ENCODE assay signal across 8 cellular contexts in the genomic region with DNA sequence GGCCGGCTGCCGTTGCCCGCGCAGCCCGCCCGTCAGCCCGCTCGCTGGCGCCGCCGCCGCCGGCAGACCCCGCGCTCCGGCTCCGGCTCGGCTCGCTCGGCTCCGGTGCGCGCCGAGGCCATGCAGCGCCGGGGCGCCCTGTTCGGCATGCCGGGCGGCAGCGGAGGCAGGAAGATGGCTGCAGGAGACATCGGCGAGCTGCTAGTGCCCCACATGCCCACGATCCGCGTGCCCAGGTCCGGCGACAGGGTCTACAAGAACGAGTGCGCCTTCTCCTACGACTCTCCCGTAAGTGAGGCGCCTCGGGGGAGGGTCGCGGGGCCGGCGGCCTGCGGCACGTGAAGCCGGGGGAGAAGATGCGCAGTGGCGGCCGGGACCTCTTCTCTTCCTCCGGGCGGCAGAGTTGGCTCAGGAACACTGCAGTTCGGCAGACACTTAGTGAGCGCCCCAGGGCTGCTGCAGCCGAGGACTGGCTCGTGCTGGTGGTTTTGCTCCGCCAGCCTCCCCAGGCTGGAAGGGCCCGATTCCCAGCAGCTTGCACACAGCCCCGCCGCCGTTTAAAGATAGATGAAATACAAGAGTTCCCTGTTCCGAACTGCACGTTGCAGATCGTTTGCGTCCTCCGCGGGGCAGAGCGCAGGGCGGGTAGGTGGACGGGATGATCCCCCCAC. TPM values are rescaled to one million over a fixed set of nuclear protein-coding genes. Genes with fewer than 3 reads are reported as not detected.
A peak's percentile ranks its signal among the peaks of the same experiment; 100 is the strongest.
DNase-seq lines count a peak whose midpoint lies in the region; TF ChIP-seq lines count a peak whose summit lies in the region.

No MANE protein-coding gene starts in this region.

- H3K4me3 Mint-ChIP-seq in activated naive CD8-positive, alpha-beta T cell: peak overlapping the region; percentile 95

- in situ Hi-C loops in HAP-1 (cut with MboI; ENCODE audit: low sequenced_read_pairs): loop anchor here (5.0 kb wide), 1 partner anchor 49 kb away; no protein-coding TSS in a partner anchor

- H3K4me1 ChIP-seq in HAP-1: peaks cover 14% of the 10 kb centered on the region
- peaks cover 6% of the 10 kb centered on the region for H3K4me1 ChIP-seq in ovary (ENCODE audit: insufficient read depth)
- H3K4me1 ChIP-seq in thyroid gland: peaks cover 0 to 12% of the 10 kb centered on the region in 2 donors

- H3K27ac Mint-ChIP-seq in activated naive CD8-positive, alpha-beta T cell: peak overlapping the region; percentile 87

- peak overlapping the region; percentile 96 to 98 for H3K27ac ChIP-seq in ovary
- H3K27ac ChIP-seq in thyroid gland: peak overlapping the region; percentile 77 to 98 (median 96)

- H3K27me3 ChIP-seq in HAP-1 (ENCODE audit: low read depth) (no peaks in the 10 kb centered on the region), ovary (no peaks in the 10 kb centered on the region), thyroid gland (no peaks in the 10 kb centered on the region)

- TF ChIP-seq POLR2A in ovary (IDR thresholded peaks at IDR 0.05): peak; percentile 17
- TF ChIP-seq POLR2A in thyroid gland (IDR thresholded peaks at IDR 0.05): peak in 1 of 2 donors; percentile 60

- 0 to 1% (median 1%) methylated on average over 58 to 74 of the region's 74 CpGs for WGBS in ovary, 3 donors
- 0% methylated on average over 9 to 11 of the region's 74 CpGs for whole genome bisulfite sequencing in thyroid gland, 2 donors

- no peaks in the 10 kb centered on the region for H3K27me3 Mint-ChIP-seq in activated naive CD8-positive, alpha-beta T cell

- peak overlapping the region; percentile 90 for H3K4me3 ChIP-seq in GM08714 (ENCODE audit: low read length)
- H3K4me3 ChIP-seq in HAP-1: peak overlapping the region; percentile 84
- H3K4me3 ChIP-seq in ovary: peak overlapping the region; percentile 87
- H3K4me3 ChIP-seq in thyroid gland (replicated peaks in 1 of 3): peak overlapping the region; percentile 46 to 59 (median 53)

- peak; percentile 48 to 76 for DNase-seq in HAP-1 (ENCODE audit: low spot score in 2 of 2)
- DNase-seq in M059J (ENCODE audit: low read depth): peak; percentile 87
- DNase-seq in SK-N-DZ (ENCODE audit: low spot score): peak; percentile 80
- DNase-seq in head of caudate nucleus: peak; percentile 67 to 93 (median 82)
- DNase-seq in ovary: peak; percentile 77 to 84 (median 79)
- peak; percentile 86 to 88 for DNase-seq in thyroid gland

- no peaks in the 10 kb centered on the region for H3K9me3 Mint-ChIP-seq in activated naive CD8-positive, alpha-beta T cell (ENCODE audit: low read depth)

- no peak for TF ChIP-seq CTCF in ovary (IDR thresholded peaks at IDR 0.05)
- TF ChIP-seq CTCF in thyroid gland (IDR thresholded peaks at IDR 0.05): peak in 1 of 6 experiments; percentile 36

- intact Hi-C loops in head of caudate nucleus (cut with DNase I): no loop called here
- intact Hi-C loops in ovary (cut with DNase I): no loop called here
- intact Hi-C loops in thyroid gland (cut with DNase I): no loop called here

- no peak for TF ChIP-seq EP300 in ovary (IDR thresholded peaks at IDR 0.05)

- H3K36me3 ChIP-seq in HAP-1 (replicated peaks): 0 out of 2 replicates have a peak, but pooled peaks cover 2% of the 10 kb centered on the region
- no peaks in the 10 kb centered on the region for H3K36me3 ChIP-seq in ovary
- H3K36me3 ChIP-seq in thyroid gland: no peaks in the 10 kb centered on the region

- H3K9me3 ChIP-seq in HAP-1 (no peaks in the 10 kb centered on the region), ovary (no peaks in the 10 kb centered on the region), thyroid gland (no peaks in the 10 kb centered on the region)

- H3K4me1 Mint-ChIP-seq in activated naive CD8-positive, alpha-beta T cell (ENCODE audit: low read depth): peaks cover 29% of the 10 kb centered on the region

- peaks cover 4% of the 10 kb centered on the region for H3K36me3 Mint-ChIP-seq in activated naive CD8-positive, alpha-beta T cell

RNA-seq across cellular contexts. Expression of a gene that starts 0.4 kb away (rescaled TPM):
- 14.3 and 15.6 TPM in 2 replicates for total RNA-seq in M059J (2014; rRNA removed; shearing (Covaris generic))
- polyA plus RNA-seq in SK-N-DZ (2014; cell fraction: cytosol; rRNA removed): 7.7 and 9.1 TPM in 2 replicates
- polyA plus RNA-seq in SK-N-DZ (2014; cell fraction: nucleus; rRNA removed): 5.5 and 9.1 TPM in 2 replicates
- total RNA-seq in ovary (10 to 100 TPM; 13.1 to 26.3 (median 19.9) TPM), thyroid gland (10 to 100 TPM; 16.7 to 31.6 (median 25.4) TPM)
- polyA plus RNA-seq in ovary: 10 to 100 TPM in 1 of 2 donors, 1 to 10 TPM in 1; 7.0 to 17.5 TPM

RNA-seq across cellular contexts. Expression of a gene that starts 48.6 kb away (rescaled TPM):
- total RNA-seq in M059J (2014; rRNA removed; shearing (Covaris generic)): 237 and 307 TPM in 2 replicates
- 216 and 236 TPM in 2 replicates for polyA plus RNA-seq in SK-N-DZ (2014; cell fraction: cytosol; rRNA removed)
- 149 and 176 TPM in 2 replicates for polyA plus RNA-seq in SK-N-DZ (2014; cell fraction: nucleus; rRNA removed)
- total RNA-seq in ovary (100 to 1,000 TPM in 1 of 7 donors, 10 to 100 TPM in 6; 66.6 to 102 (median 71.8) TPM), thyroid gland (100 to 1,000 TPM; 111 to 149 (median 122) TPM)
- polyA plus RNA-seq in ovary: 100 to 1,000 TPM in 1 of 2 donors, 10 to 100 TPM in 1; 66.7 to 185 TPM

RNA-seq across cellular contexts. Expression of a gene that starts 48.8 kb away (rescaled TPM):
- total RNA-seq in M059J (2014; rRNA removed; shearing (Covaris generic)): 83.0 and 112 TPM in 2 replicates
- polyA plus RNA-seq in SK-N-DZ (2014; cell fraction: cytosol; rRNA removed): 93.4 and 97.7 TPM in 2 replicates
- 53.8 and 70.9 TPM in 2 replicates for polyA plus RNA-seq in SK-N-DZ (2014; cell fraction: nucleus; rRNA removed)
- 10 to 100 TPM; 13.1 to 27.4 (median 21.8) TPM for total RNA-seq in ovary
- polyA plus RNA-seq in ovary: 10 to 100 TPM; 19.9 to 30.6 TPM
- total RNA-seq in thyroid gland: 10 to 100 TPM; 26.1 to 39.1 (median 32.1) TPM

Comparison
In these comparisons a context has a peak if more than half of its experiments do, and no peak if none do; other contexts are left out.
1. Peak in every context shown above with its lines: DNase-seq, H3K4me3 ChIP-seq and H3K27ac ChIP-seq.